12 cellular contexts compared by ENCODE assay signal in the genomic region with DNA sequence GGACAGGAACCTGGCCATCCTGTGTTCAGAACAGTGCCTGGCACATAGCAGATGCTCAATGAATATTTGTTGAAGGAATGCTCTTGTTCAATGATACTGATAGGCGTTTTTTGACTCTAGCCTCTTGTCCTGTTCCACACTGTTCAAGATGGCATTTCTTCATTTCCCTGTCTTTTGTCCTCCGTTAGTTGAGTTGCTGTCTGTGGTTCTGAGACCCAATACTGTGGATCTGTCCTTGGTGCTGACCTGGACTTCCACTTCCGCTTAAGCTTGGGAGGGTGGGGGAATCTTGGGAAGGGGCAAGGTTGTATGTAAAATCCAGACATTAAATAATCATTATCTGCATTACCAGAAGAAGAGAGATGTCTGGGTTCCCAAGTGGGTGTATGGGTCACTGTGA. TPM values are rescaled to one million over a fixed set of nuclear protein-coding genes. Genes with fewer than 3 reads are reported as not detected.
A peak's percentile ranks its signal among the peaks of the same experiment; 100 is the strongest.
DNase-seq lines count a peak whose midpoint lies in the region; ATAC-seq and TF ChIP-seq lines count a peak whose summit lies in the region.
"Had no signal": no experiment of that assay in that cellular context is flagged by ENCODE, and none has a peak within 500 bp of the region (broad histone marks: within the 10 kb centered on the region; RNA-seq: fewer than 3 reads in every experiment).

No MANE protein-coding gene starts in this region.

- H3K18ac ChIP-seq in neuronal stem cell (ENCODE audit: low read length): no peak overlapping the region

- no CpG with 5 or more reads among the region's 3 CpGs for WGBS in neuronal stem cell (ENCODE audit: extremely low coverage in 2 of 2, insufficient read length in 2 of 2, insufficient replicate concordance in 1 of 2), 2 donors

- CTCF ChIA-PET in activated CD8-positive, alpha-beta T cell treated with anti-CD3 and anti-CD28 coated beads, Interleukin-2, amount 10 ng/mL, durations not matched to agents 7 days and 5 days (lab: Charles Lee): interaction anchor here (1.6 to 3.2 kb wide), 2 partner anchors 11 to 44 kb away, joined by 4 to 17 read pairs; no protein-coding TSS in a partner anchor
- CTCF ChIA-PET in activated CD8-positive, alpha-beta T cell treated with anti-CD3 and anti-CD28 coated beads for 36 hours (lab: Charles Lee): no interaction called here

- no peak overlapping the region for H3K4ac ChIP-seq in neuronal stem cell (ENCODE audit: low read length)

- H3K27ac ChIP-seq in neuronal stem cell (replicated peaks; ENCODE audit: low read length): no peak overlapping the region
- H3K27ac ChIP-seq: PC-9 had no signal

- TF ChIP-seq CTCF in activated CD8-positive, alpha-beta T cell treated with anti-CD3 and anti-CD28 coated beads for 36 hours (IDR thresholded peaks at IDR 0.05): no peak
- TF ChIP-seq CTCF in NB4 (IDR thresholded peaks at IDR 0.05; ENCODE audit: low read depth, low read length): no peak

- H3K4me1 ChIP-seq in neuronal stem cell (ENCODE audit: control insufficient read depth in 2 of 2, insufficient read depth in 1 of 2, low read depth in 1 of 2, low read length in 2 of 2): peaks cover 0 to 6% of the 10 kb centered on the region in 2 donors

- H3K79me1 ChIP-seq in neuronal stem cell (ENCODE audit: low read depth, low read length): no peaks in the 10 kb centered on the region

- H3K36me3 ChIP-seq in neuronal stem cell (replicated peaks in 1 of 2; ENCODE audit: control insufficient read depth in 2 of 2, insufficient read depth in 2 of 2, low read length in 2 of 2): no peaks in the 10 kb centered on the region

- no peak overlapping the region for H3K27ac Mint-ChIP-seq in activated CD8-positive, alpha-beta T cell treated with anti-CD3 and anti-CD28 coated beads, Interleukin-2, amount 10 ng/mL, durations not matched to agents 7 days and 5 days
- no peak overlapping the region for H3K27ac Mint-ChIP-seq in activated CD8-positive, alpha-beta T cell treated with anti-CD3 and anti-CD28 coated beads for 36 hours
- H3K27ac Mint-ChIP-seq: nephron had no signal

- POLR2A ChIA-PET in activated CD8-positive, alpha-beta T cell treated with anti-CD3 and anti-CD28 coated beads, Interleukin-2, amount 10 ng/mL, durations not matched to agents 7 days and 5 days (lab: Charles Lee): interaction anchor here (1.6 kb wide), 1 partner anchor 9 kb away, joined by 5 read pairs; the partner anchor contains the start of gene KCNN4
- POLR2A ChIA-PET in activated CD8-positive, alpha-beta T cell treated with anti-CD3 and anti-CD28 coated beads for 36 hours (lab: Charles Lee): interaction anchor here (1.1 kb wide), 1 partner anchor 22 kb away, joined by 5 read pairs; no protein-coding TSS in a partner anchor

- no peak for ATAC-seq in activated CD8-positive, alpha-beta T cell treated with anti-CD3 and anti-CD28 coated beads, Interleukin-2, amount 10 ng/mL, durations not matched to agents 7 days and 5 days
- ATAC-seq in activated CD8-positive, alpha-beta T cell treated with anti-CD3 and anti-CD28 coated beads for 36 hours: no peak
- no peak for ATAC-seq in HG02642 (IDR thresholded peaks at IDR 0.05; ENCODE audit: poor library complexity, unreplicated experiment)

- H3K4me3 Mint-ChIP-seq in activated CD8-positive, alpha-beta T cell treated with anti-CD3 and anti-CD28 coated beads, Interleukin-2, amount 10 ng/mL, durations not matched to agents 7 days and 5 days: no peak overlapping the region
- H3K4me3 Mint-ChIP-seq in activated CD8-positive, alpha-beta T cell treated with anti-CD3 and anti-CD28 coated beads for 36 hours: no peak overlapping the region
- H3K4me3 Mint-ChIP-seq: nephron had no signal

- H2BK5ac ChIP-seq in neuronal stem cell (ENCODE audit: low read length): no peak overlapping the region

- no peak overlapping the region for H3K4me2 ChIP-seq in neuronal stem cell (ENCODE audit: insufficient read depth, low read length, poor library complexity, severe bottlenecking)
- H3K4me2 ChIP-seq: PC-9 had no signal

- no peaks in the 10 kb centered on the region for H3K9me3 Mint-ChIP-seq in activated CD8-positive, alpha-beta T cell treated with anti-CD3 and anti-CD28 coated beads, Interleukin-2, amount 10 ng/mL, durations not matched to agents 7 days and 5 days (ENCODE audit: insufficient read depth)
- H3K9me3 Mint-ChIP-seq in activated CD8-positive, alpha-beta T cell treated with anti-CD3 and anti-CD28 coated beads for 36 hours: no peaks in the 10 kb centered on the region
- H3K9me3 Mint-ChIP-seq: nephron had no signal

- no peak overlapping the region for H2BK15ac ChIP-seq in neuronal stem cell (ENCODE audit: low read length)

- intact Hi-C loops in activated CD8-positive, alpha-beta T cell treated with anti-CD3 and anti-CD28 coated beads for 36 hours (cut with micrococcal nuclease): loop anchor here (10.0 kb wide), 1 partner anchor 114 kb away; the partner anchor contains the start of gene PLAUR

- TF ChIP-seq POLR2A in NB4 (IDR thresholded peaks at IDR 0.05; ENCODE audit: extremely low read depth, insufficient read length): no peak

- H3K14ac ChIP-seq in neuronal stem cell (ENCODE audit: low read length): no peak overlapping the region

- H3K27me3 ChIP-seq in neuronal stem cell (ENCODE audit: control insufficient read depth in 3 of 3, insufficient read depth in 3 of 3, low read depth in 1 of 3, low read length in 3 of 3): peaks cover 0 to 4% (median 3%) of the 10 kb centered on the region in 3 experiments

- H3K4me1 Mint-ChIP-seq in activated CD8-positive, alpha-beta T cell treated with anti-CD3 and anti-CD28 coated beads, Interleukin-2, amount 10 ng/mL, durations not matched to agents 7 days and 5 days (ENCODE audit: low read depth): peaks cover 13% of the 10 kb centered on the region
- H3K4me1 Mint-ChIP-seq in activated CD8-positive, alpha-beta T cell treated with anti-CD3 and anti-CD28 coated beads for 36 hours (ENCODE audit: low read depth): peaks cover 12% of the 10 kb centered on the region
- H3K4me1 Mint-ChIP-seq: nephron had no signal

- H4K8ac ChIP-seq in neuronal stem cell (ENCODE audit: low read depth, low read length): no peak overlapping the region

- H3K4me3 ChIP-seq in NB4 (ENCODE audit: low read depth, low read length): no peak overlapping the region
- no peak overlapping the region for H3K4me3 ChIP-seq in neuronal stem cell (ENCODE audit: low read length in 2 of 2)
- H3K4me3 ChIP-seq: PC-9 had no signal

- H3K27me3 Mint-ChIP-seq in activated CD8-positive, alpha-beta T cell treated with anti-CD3 and anti-CD28 coated beads, Interleukin-2, amount 10 ng/mL, durations not matched to agents 7 days and 5 days (ENCODE audit: low read depth): peaks cover 9% of the 10 kb centered on the region
- H3K27me3 Mint-ChIP-seq in activated CD8-positive, alpha-beta T cell treated with anti-CD3 and anti-CD28 coated beads for 36 hours: peaks cover 8% of the 10 kb centered on the region

- H2AFZ ChIP-seq in neuronal stem cell (ENCODE audit: low read length): no peak overlapping the region
- H2AFZ ChIP-seq: PC-9 had no signal

- H2BK120ac ChIP-seq in neuronal stem cell (ENCODE audit: low read depth, low read length): no peak overlapping the region

- H3K9me3 ChIP-seq in neuronal stem cell (replicated peaks in 1 of 2; ENCODE audit: control insufficient read depth in 2 of 2, insufficient read depth in 1 of 2, low read depth in 1 of 2, low read length in 2 of 2): no peaks in the 10 kb centered on the region

- no peak overlapping the region for H3K23ac ChIP-seq in neuronal stem cell (ENCODE audit: low read depth, low read length, poor library complexity)

- peak; percentile 49 for DNase-seq in activated CD8-positive, alpha-beta T cell treated with anti-CD3 and anti-CD28 coated beads, Interleukin-2, amount 10 ng/mL, durations not matched to agents 7 days and 5 days
- DNase-seq in activated CD8-positive, alpha-beta T cell treated with anti-CD3 and anti-CD28 coated beads for 36 hours: no peak
- peak; percentile 56 for DNase-seq in NB4 (ENCODE audit: low read depth)
- peak; percentile 9 to 57 for DNase-seq in dermis microvascular lymphatic vessel endothelial cell (ENCODE audit: low read depth in 2 of 2)
- DNase-seq in neuronal stem cell (ENCODE audit: low spot score): peak; percentile 49
- DNase-seq in activated naive CD4-positive, alpha-beta T cell treated with anti-CD3 and anti-CD28 coated beads, Interleukin-2, amount 50 U/mL, for 16 hours: no peak
- no peak for DNase-seq in activated naive CD4-positive, alpha-beta T cell treated with Interleukin-2 at 50 U/mL for 16 hours
- DNase-seq: activated naive CD4-positive, alpha-beta T cell; NCI-H1436; PC-9 had no signal

- H2BK12ac ChIP-seq in neuronal stem cell (ENCODE audit: low read length): no peak overlapping the region

- no peaks in the 10 kb centered on the region for H3K36me3 Mint-ChIP-seq in activated CD8-positive, alpha-beta T cell treated with anti-CD3 and anti-CD28 coated beads, Interleukin-2, amount 10 ng/mL, durations not matched to agents 7 days and 5 days (ENCODE audit: low read depth)
- H3K36me3 Mint-ChIP-seq in activated CD8-positive, alpha-beta T cell treated with anti-CD3 and anti-CD28 coated beads for 36 hours (ENCODE audit: low read depth): no peaks in the 10 kb centered on the region

- no peak overlapping the region for H2AK5ac ChIP-seq in neuronal stem cell (ENCODE audit: low read depth, low read length)

- H4K91ac ChIP-seq in neuronal stem cell (ENCODE audit: low read depth, low read length, poor library complexity): no peak overlapping the region

- H3K9ac ChIP-seq in neuronal stem cell (ENCODE audit: low read depth, low read length, poor library complexity): no peak overlapping the region

RNA-seq across cellular contexts. Expression of gene KCNN4, which starts 8.3 kb away (rescaled TPM):
- total RNA-seq in activated CD8-positive, alpha-beta T cell treated with anti-CD3 and anti-CD28 coated beads, Interleukin-2, amount 10 ng/mL, durations not matched to agents 7 days and 5 days: 10 to 100 TPM; 28.8 to 31.9 TPM
- total RNA-seq in activated CD8-positive, alpha-beta T cell treated with anti-CD3 and anti-CD28 coated beads for 36 hours: 10 to 100 TPM; 49.5 to 49.6 TPM
- total RNA-seq in dermis microvascular lymphatic vessel endothelial cell: 0.39 and 0.51 TPM in 2 replicates
- 0.20 TPM for polyA plus RNA-seq in neuronal stem cell (2013, experiment 1 of 2)
- 0.11 TPM for polyA plus RNA-seq in neuronal stem cell (2013, experiment 2 of 2)

RNA-seq across cellular contexts. Expression of gene LYPD5, which starts 13.2 kb away (rescaled TPM):
- 1 to 10 TPM in 1 of 2 experiments, under 1 TPM in 1; 0.70 to 1.1 TPM for total RNA-seq in activated CD8-positive, alpha-beta T cell treated with anti-CD3 and anti-CD28 coated beads, Interleukin-2, amount 10 ng/mL, durations not matched to agents 7 days and 5 days
- under 1 TPM; 0.51 to 0.61 TPM for total RNA-seq in activated CD8-positive, alpha-beta T cell treated with anti-CD3 and anti-CD28 coated beads for 36 hours
- 0.13 and 0.39 TPM in 2 replicates for total RNA-seq in dermis microvascular lymphatic vessel endothelial cell
- polyA plus RNA-seq in neuronal stem cell (2013, experiment 1 of 2): 0.03 TPM
- polyA plus RNA-seq in neuronal stem cell (2013, experiment 2 of 2): 0.12 TPM

RNA-seq across cellular contexts. Expression of gene SMG9, which starts 34.3 kb away (rescaled TPM):
- total RNA-seq in activated CD8-positive, alpha-beta T cell treated with anti-CD3 and anti-CD28 coated beads, Interleukin-2, amount 10 ng/mL, durations not matched to agents 7 days and 5 days: 10 to 100 TPM; 60.0 to 65.1 TPM
- 10 to 100 TPM; 48.9 to 53.1 TPM for total RNA-seq in activated CD8-positive, alpha-beta T cell treated with anti-CD3 and anti-CD28 coated beads for 36 hours
- 4.4 and 8.3 TPM in 2 replicates for total RNA-seq in dermis microvascular lymphatic vessel endothelial cell
- 21.9 TPM for polyA plus RNA-seq in neuronal stem cell (2013, experiment 1 of 2)
- 20.9 TPM for polyA plus RNA-seq in neuronal stem cell (2013, experiment 2 of 2)

RNA-seq across cellular contexts. Expression of gene ZNF283, which starts 38.1 kb away (rescaled TPM):
- 1 to 10 TPM; 4.9 to 6.9 TPM for total RNA-seq in activated CD8-positive, alpha-beta T cell treated with anti-CD3 and anti-CD28 coated beads, Interleukin-2, amount 10 ng/mL, durations not matched to agents 7 days and 5 days
- total RNA-seq in activated CD8-positive, alpha-beta T cell treated with anti-CD3 and anti-CD28 coated beads for 36 hours: 1 to 10 TPM; 6.6 to 7.2 TPM
- total RNA-seq in dermis microvascular lymphatic vessel endothelial cell: 5.7 and 8.3 TPM in 2 replicates
- 4.2 TPM for polyA plus RNA-seq in neuronal stem cell (2013, experiment 1 of 2)
- 4.7 TPM for polyA plus RNA-seq in neuronal stem cell (2013, experiment 2 of 2)

Comparison
In these comparisons a context has a peak if more than half of its experiments do, and no peak if none do; other contexts are left out.
1. DNase-seq: peak in activated CD8-positive, alpha-beta T cell treated with anti-CD3 and anti-CD28 coated beads, Interleukin-2, amount 10 ng/mL, durations not matched to agents 7 days and 5 days (single experiment), NB4 (single experiment), dermis microvascular lymphatic vessel endothelial cell (2 of 2) and neuronal stem cell (single experiment); none in activated CD8-positive, alpha-beta T cell treated with anti-CD3 and anti-CD28 coated beads for 36 hours (single experiment), activated naive CD4-positive, alpha-beta T cell treated with anti-CD3 and anti-CD28 coated beads, Interleukin-2, amount 50 U/mL, for 16 hours (single experiment) and activated naive CD4-positive, alpha-beta T cell treated with Interleukin-2 at 50 U/mL for 16 hours (single experiment).
2. RNA of gene KCNN4, which starts 8.3 kb away (total RNA-seq): 49.5 to 49.6 TPM in activated CD8-positive, alpha-beta T cell treated with anti-CD3 and anti-CD28 coated beads for 36 hours and 28.8 to 31.9 TPM in activated CD8-positive, alpha-beta T cell treated with anti-CD3 and anti-CD28 coated beads, Interleukin-2, amount 10 ng/mL, durations not matched to agents 7 days and 5 days; 0.39 to 0.51 TPM in dermis microvascular lymphatic vessel endothelial cell; every median in the first group is over 10 times any median in the second.